Comparison of ENCODE assay signal across 21 cellular contexts in genomic region chr12:91542048-91542447, GRCh38.
DNase-seq lines count a peak whose midpoint lies in the region; ATAC-seq and TF ChIP-seq lines count a peak whose summit lies in the region.
"Had no signal": no experiment of that assay in that cellular context is flagged by ENCODE, and none has a peak within 500 bp of the region (broad histone marks: within the 10 kb centered on the region; RNA-seq: fewer than 3 reads in every experiment).

No MANE protein-coding gene starts in this region.

- peaks cover 4% of the 10 kb centered on the region for H3K9me3 Mint-ChIP-seq in activated CD4-positive, alpha-beta T cell treated with anti-CD3 and anti-CD28 coated beads, Interleukin-2, amount 10 ng/mL, durations not matched to agents 24 days and 14 days

- TF ChIP-seq CTCF in MM.1S (IDR thresholded peaks at IDR 0.05; ENCODE audit: low read length) = no peak

- peak in 2 of 3 experiments; percentile 4 to 68 for DNase-seq in NCI-H1417 (lab: John Stamatoyannopoulos, UW)
- DNase-seq in NCI-H1417 treated with DMSO at 0.1 percent for 48 hours (lab: John Stamatoyannopoulos, UW) = no peak
- DNase-seq in activated CD4-positive, alpha-beta T cell treated with anti-CD3 and anti-CD28 coated beads, Interleukin-2, amount 10 ng/mL, durations not matched to agents 24 days and 14 days = peak; percentile 24
- DNase-seq in activated CD4-positive, alpha-beta T cell treated with anti-CD3 and anti-CD28 coated beads for 1 hour = no peak
- DNase-seq in myocyte (ENCODE audit: low read depth) = peak; percentile 13
- no peak for DNase-seq in G401 (ENCODE audit: low spot score)
- DNase-seq in MM.1S = no peak
- DNase-seq: 8988T; ACHN; BE2C; CD8-positive, alpha-beta memory T cell; H7; NCI-H1092; NCI-H2029; NCI-H446 treated with DMSO at 0.1 percent for 48 hours; NCI-H774; PC-9; SJCRH30 had no signal

- H3K27me3 ChIP-seq in MM.1S (replicated peaks; ENCODE audit: insufficient read depth, low read length) = no peaks in the 10 kb centered on the region
- H3K27me3 ChIP-seq: BE2C, SJCRH30 had no signal

- intact Hi-C loops in activated CD4-positive, alpha-beta T cell treated with anti-CD3 and anti-CD28 coated beads, Interleukin-2, amount 10 ng/mL, durations not matched to agents 24 days and 14 days (cut with micrococcal nuclease) = no loop called here

- H3K9ac ChIP-seq in MM.1S (ENCODE audit: low read length) = no peak overlapping the region

- no peak overlapping the region for H3K27ac Mint-ChIP-seq in activated CD4-positive, alpha-beta T cell treated with anti-CD3 and anti-CD28 coated beads, Interleukin-2, amount 10 ng/mL, durations not matched to agents 24 days and 14 days
- H3K27ac Mint-ChIP-seq: CD14-positive monocyte; CD8-positive, alpha-beta memory T cell had no signal

- no peaks in the 10 kb centered on the region for H3K79me2 ChIP-seq in MM.1S (ENCODE audit: low read length)

- H3K4me1 ChIP-seq in MM.1S (ENCODE audit: low read length) = no peaks in the 10 kb centered on the region
- H3K4me1 ChIP-seq: SJCRH30 had no signal

- no peaks in the 10 kb centered on the region for H3K9me3 ChIP-seq in MM.1S (replicated peaks; ENCODE audit: insufficient read depth, low read length)
- H3K9me3 ChIP-seq: BE2C, SJCRH30 had no signal

- no peak for ATAC-seq in GM18868 (IDR thresholded peaks at IDR 0.05; ENCODE audit: unreplicated experiment)
- ATAC-seq: Right ventricle myocardium inferior had no signal

- no peaks in the 10 kb centered on the region for H3K36me3 Mint-ChIP-seq in activated CD4-positive, alpha-beta T cell treated with anti-CD3 and anti-CD28 coated beads, Interleukin-2, amount 10 ng/mL, durations not matched to agents 24 days and 14 days (ENCODE audit: low read depth)
- H3K36me3 Mint-ChIP-seq: CD14-positive monocyte had no signal

- H3K36me3 ChIP-seq in MM.1S (replicated peaks; ENCODE audit: insufficient read depth, low read length) = no peaks in the 10 kb centered on the region
- H3K36me3 ChIP-seq: BE2C, SJCRH30 had no signal

- H3K27me3 Mint-ChIP-seq in activated CD4-positive, alpha-beta T cell treated with anti-CD3 and anti-CD28 coated beads, Interleukin-2, amount 10 ng/mL, durations not matched to agents 24 days and 14 days = peaks cover 4% of the 10 kb centered on the region

- H3K4me1 Mint-ChIP-seq in activated CD4-positive, alpha-beta T cell treated with anti-CD3 and anti-CD28 coated beads, Interleukin-2, amount 10 ng/mL, durations not matched to agents 24 days and 14 days = no peaks in the 10 kb centered on the region
- H3K4me1 Mint-ChIP-seq: CD14-positive monocyte; CD8-positive, alpha-beta memory T cell had no signal

- no peaks in the 10 kb centered on the region for H3K9me2 ChIP-seq in MM.1S (replicated peaks; ENCODE audit: insufficient read depth, low read length)

- no peak overlapping the region for H3K4me3 Mint-ChIP-seq in activated CD4-positive, alpha-beta T cell treated with anti-CD3 and anti-CD28 coated beads, Interleukin-2, amount 10 ng/mL, durations not matched to agents 24 days and 14 days
- H3K4me3 Mint-ChIP-seq: CD14-positive monocyte; CD8-positive, alpha-beta memory T cell had no signal

- H4K20me1 ChIP-seq in MM.1S (ENCODE audit: insufficient read depth, low read length) = no peaks in the 10 kb centered on the region

- H2AFZ ChIP-seq in MM.1S (ENCODE audit: low read length) = no peak overlapping the region
- H2AFZ ChIP-seq: PC-9 had no signal

- H3F3A ChIP-seq in MM.1S (ENCODE audit: insufficient read depth, low read length) = no peaks in the 10 kb centered on the region

- in situ Hi-C loops in G401 (cut with HindIII; ENCODE audit: low sequenced_read_pairs) = no loop called here

- no peak overlapping the region for H3K4me2 ChIP-seq in MM.1S (ENCODE audit: low read depth, low read length)
- H3K4me2 ChIP-seq: PC-9 had no signal

- no peak overlapping the region for H3K4me3 ChIP-seq in MM.1S (ENCODE audit: low read length)
- H3K4me3 ChIP-seq: PC-9, SJCRH30 had no signal

- no peak overlapping the region for H3K27ac ChIP-seq in MM.1S (ENCODE audit: low read length)
- H3K27ac ChIP-seq: PC-9, SJCRH30 had no signal

Comparison
In these comparisons a context has a peak if more than half of its experiments do, and no peak if none do; other contexts are left out.
1. DNase-seq: peak in NCI-H1417 (2 of 3), activated CD4-positive, alpha-beta T cell treated with anti-CD3 and anti-CD28 coated beads, Interleukin-2, amount 10 ng/mL, durations not matched to agents 24 days and 14 days (single experiment) and myocyte (single experiment); none in NCI-H1417 treated with DMSO at 0.1 percent for 48 hours (single experiment), activated CD4-positive, alpha-beta T cell treated with anti-CD3 and anti-CD28 coated beads for 1 hour (single experiment), G401 (single experiment) and MM.1S (single experiment).